1 cellular context compared by ENCODE assay signal in the genomic region with DNA sequence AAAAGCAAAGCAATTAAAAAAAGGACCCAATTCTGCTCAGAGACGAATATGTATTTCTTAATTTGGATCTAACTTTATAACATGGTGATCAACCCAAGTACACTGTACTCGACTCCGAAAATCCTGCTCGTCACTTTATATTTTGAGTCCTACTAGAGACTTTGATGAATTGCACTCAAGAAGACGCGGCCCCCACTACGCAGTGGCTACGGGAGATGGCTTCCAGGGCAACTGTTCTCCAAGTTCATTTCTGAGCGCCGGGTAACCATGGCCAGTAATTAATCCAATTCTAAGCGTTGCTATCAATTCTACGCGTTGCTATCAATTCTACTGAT.
TF ChIP-seq lines count a peak whose summit lies in the region.

No MANE protein-coding gene starts in this region.

TF ChIP-seq in K562, 482 proteins besides CTCF, POLR2A, EP300 and RAD21:
- TF ChIP-seq MEIS2 (IDR thresholded peaks at IDR 0.05; ENCODE audit: partially characterized antibody), result peak; percentile 62
- TF ChIP-seq, protein P1, sequence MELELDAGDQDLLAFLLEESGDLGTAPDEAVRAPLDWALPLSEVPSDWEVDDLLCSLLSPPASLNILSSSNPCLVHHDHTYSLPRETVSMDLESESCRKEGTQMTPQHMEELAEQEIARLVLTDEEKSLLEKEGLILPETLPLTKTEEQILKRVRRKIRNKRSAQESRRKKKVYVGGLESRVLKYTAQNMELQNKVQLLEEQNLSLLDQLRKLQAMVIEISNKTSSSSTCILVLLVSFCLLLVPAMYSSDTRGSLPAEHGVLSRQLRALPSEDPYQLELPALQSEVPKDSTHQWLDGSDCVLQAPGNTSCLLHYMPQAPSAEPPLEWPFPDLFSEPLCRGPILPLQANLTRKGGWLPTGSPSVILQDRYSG (tag; conservative IDR thresholded peaks at IDR 0.05; ENCODE audit: low read depth), result no peak
- no peak for TF ChIP-seq RBM17 (IDR thresholded peaks at IDR 0.05; ENCODE audit: borderline replicate concordance, low read depth, low read length)
- TF ChIP-seq RFX1 (IDR thresholded peaks at IDR 0.05), result peak; percentile 26; the same call in 1 of the 2 replicates
- TF ChIP-seq YY1 (IDR thresholded peaks at IDR 0.05; ENCODE audit: borderline replicate concordance in 1 of 3, control insufficient read depth in 1 of 3, extremely low read depth in 1 of 3, insufficient read depth in 3 of 3, insufficient read length in 1 of 3, insufficient replicate concordance in 2 of 3, low read depth in 1 of 3, low read length in 2 of 3), result peak in 1 of 3 experiments; percentile 49
- no peak for TF ChIP-seq NFXL1 (CRISPR knock-in tag; IDR thresholded peaks at IDR 0.05)
- TF ChIP-seq MAFF (IDR thresholded peaks at IDR 0.05; ENCODE audit: low read length), result no peak
- TF ChIP-seq, protein P2, sequence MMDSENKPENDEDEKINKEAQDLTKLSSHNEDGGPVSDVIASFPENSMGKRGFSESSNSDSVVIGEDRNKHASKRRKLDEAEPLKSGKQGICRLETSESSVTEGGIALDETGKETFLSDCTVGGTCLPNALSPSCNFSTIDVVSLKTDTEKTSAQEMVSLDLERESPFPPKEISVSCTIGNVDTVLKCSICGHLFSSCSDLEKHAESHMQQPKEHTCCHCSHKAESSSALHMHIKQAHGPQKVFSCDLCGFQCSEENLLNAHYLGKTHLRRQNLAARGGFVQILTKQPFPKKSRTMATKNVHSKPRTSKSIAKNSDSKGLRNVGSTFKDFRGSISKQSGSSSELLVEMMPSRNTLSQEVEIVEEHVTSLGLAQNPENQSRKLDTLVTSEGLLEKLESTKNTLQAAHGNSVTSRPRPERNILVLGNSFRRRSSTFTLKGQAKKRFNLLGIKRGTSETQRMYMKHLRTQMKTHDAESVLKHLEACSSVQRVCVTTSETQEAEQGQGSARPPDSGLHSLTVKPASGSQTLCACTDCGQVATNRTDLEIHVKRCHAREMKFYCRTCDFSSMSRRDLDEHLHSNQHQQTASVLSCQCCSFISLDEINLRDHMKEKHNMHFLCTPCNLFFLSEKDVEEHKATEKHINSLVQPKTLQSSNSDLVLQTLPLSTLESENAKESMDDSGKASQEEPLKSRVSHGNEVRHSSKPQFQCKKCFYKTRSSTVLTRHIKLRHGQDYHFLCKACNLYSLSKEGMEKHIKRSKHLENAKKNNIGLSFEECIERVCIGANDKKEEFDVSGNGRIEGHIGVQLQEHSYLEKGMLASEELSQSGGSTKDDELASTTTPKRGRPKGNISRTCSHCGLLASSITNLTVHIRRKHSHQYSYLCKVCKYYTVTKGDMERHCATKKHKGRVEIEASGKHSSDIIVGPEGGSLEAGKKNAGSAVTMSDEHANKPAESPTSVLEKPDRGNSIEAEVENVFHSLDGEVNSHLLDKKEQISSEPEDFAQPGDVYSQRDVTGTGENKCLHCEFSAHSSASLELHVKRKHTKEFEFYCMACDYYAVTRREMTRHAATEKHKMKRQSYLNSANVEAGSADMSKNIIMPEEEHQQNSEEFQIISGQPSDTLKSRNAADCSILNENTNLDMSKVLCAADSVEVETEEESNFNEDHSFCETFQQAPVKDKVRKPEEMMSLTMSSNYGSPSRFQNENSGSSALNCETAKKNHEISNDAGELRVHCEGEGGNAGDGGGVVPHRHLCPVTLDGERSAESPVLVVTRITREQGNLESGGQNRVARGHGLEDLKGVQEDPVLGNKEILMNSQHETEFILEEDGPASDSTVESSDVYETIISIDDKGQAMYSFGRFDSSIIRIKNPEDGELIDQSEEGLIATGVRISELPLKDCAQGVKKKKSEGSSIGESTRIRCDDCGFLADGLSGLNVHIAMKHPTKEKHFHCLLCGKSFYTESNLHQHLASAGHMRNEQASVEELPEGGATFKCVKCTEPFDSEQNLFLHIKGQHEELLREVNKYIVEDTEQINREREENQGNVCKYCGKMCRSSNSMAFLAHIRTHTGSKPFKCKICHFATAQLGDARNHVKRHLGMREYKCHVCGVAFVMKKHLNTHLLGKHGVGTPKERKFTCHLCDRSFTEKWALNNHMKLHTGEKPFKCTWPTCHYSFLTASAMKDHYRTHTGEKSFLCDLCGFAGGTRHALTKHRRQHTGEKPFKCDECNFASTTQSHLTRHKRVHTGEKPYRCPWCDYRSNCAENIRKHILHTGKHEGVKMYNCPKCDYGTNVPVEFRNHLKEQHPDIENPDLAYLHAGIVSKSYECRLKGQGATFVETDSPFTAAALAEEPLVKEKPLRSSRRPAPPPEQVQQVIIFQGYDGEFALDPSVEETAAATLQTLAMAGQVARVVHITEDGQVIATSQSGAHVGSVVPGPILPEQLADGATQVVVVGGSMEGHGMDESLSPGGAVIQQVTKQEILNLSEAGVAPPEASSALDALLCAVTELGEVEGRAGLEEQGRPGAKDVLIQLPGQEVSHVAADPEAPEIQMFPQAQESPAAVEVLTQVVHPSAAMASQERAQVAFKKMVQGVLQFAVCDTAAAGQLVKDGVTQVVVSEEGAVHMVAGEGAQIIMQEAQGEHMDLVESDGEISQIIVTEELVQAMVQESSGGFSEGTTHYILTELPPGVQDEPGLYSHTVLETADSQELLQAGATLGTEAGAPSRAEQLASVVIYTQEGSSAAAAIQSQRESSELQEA (IDR thresholded peaks at IDR 0.05; ENCODE audit: low read depth), result no peak
- no peak for TF ChIP-seq COPS2 (conservative IDR thresholded peaks at IDR 0.05)
- TF ChIP-seq, protein P3, sequence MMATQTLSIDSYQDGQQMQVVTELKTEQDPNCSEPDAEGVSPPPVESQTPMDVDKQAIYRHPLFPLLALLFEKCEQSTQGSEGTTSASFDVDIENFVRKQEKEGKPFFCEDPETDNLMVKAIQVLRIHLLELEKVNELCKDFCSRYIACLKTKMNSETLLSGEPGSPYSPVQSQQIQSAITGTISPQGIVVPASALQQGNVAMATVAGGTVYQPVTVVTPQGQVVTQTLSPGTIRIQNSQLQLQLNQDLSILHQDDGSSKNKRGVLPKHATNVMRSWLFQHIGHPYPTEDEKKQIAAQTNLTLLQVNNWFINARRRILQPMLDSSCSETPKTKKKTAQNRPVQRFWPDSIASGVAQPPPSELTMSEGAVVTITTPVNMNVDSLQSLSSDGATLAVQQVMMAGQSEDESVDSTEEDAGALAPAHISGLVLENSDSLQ (IDR thresholded peaks at IDR 0.05), result peak; percentile 65
- no peak for TF ChIP-seq EZH2 (IDR thresholded peaks at IDR 0.05; ENCODE audit: borderline replicate concordance, low read depth, low read length)
- no peak for TF ChIP-seq ZNF146 (CRISPR knock-in tag; IDR thresholded peaks at IDR 0.05; ENCODE audit: unreplicated experiment)
